ENCODE assay signal across 8 cellular contexts in genomic region chr2:132547089-132547687, GRCh38.
DNase-seq lines count a peak whose midpoint lies in the region; ATAC-seq and TF ChIP-seq lines count a peak whose summit lies in the region.

No MANE protein-coding gene starts in this region.

- peak in 1 of 10 experiments; percentile 4 for DNase-seq in CD4-positive, alpha-beta T cell
- peak; percentile 60 for DNase-seq in NCI-H1092 treated with DMSO at 0.1 percent for 48 hours (lab: John Stamatoyannopoulos, UW)
- peak; percentile 43 for DNase-seq in T1000 (lab: John Stamatoyannopoulos, UW)
- peak; percentile 46 to 89 (median 70) for DNase-seq in dorsolateral prefrontal cortex
- peak; percentile 65 to 76 for DNase-seq in lung microvascular endothelial cell (ENCODE audit: low read depth in 2 of 2)
- peak in 44 of 49 donors; percentile 2 to 80 (median 42) for DNase-seq in substantia nigra (lab: John Stamatoyannopoulos, UW)
- DNase-seq in posterior vena cava (ENCODE audit: low spot score) = no peak

- no peak overlapping the region for H3K4me3 Mint-ChIP-seq in CD4-positive, alpha-beta T cell

- POLR2A ChIA-PET in CD4-positive, alpha-beta T cell (lab: Charles Lee) = no interaction called here

- H3K27me3 Mint-ChIP-seq in CD4-positive, alpha-beta T cell = no peaks in the 10 kb centered on the region

- no peak overlapping the region for H3K27ac Mint-ChIP-seq in CD4-positive, alpha-beta T cell

- peak; percentile 20 for TF ChIP-seq CTCF in CD4-positive, alpha-beta T cell (IDR thresholded peaks at IDR 0.05)
- TF ChIP-seq CTCF in dorsolateral prefrontal cortex (IDR thresholded peaks at IDR 0.05 in 54 of 56, conservative IDR thresholded peaks at IDR 0.05 in 2 of 56; ENCODE audit: low read depth in 1 of 56, partially characterized antibody in 56 of 56) = peak; percentile 73 to 92 (median 83)

- CTCF ChIA-PET in CD4-positive, alpha-beta T cell (lab: Charles Lee) = no interaction called here

- H3K4me3 ChIP-seq in dorsolateral prefrontal cortex = no peak overlapping the region

- no peaks in the 10 kb centered on the region for H3K27me3 ChIP-seq in CD4-positive, alpha-beta T cell (ENCODE audit: control insufficient read depth, insufficient read depth, low read length)
- H3K27me3 ChIP-seq in dorsolateral prefrontal cortex = peaks cover 0 to 4% (median 0%) of the 10 kb centered on the region in 45 donors

- ATAC-seq in CD4-positive, alpha-beta T cell (ENCODE audit: poor library complexity) = no peak
- peak; percentile 59 for ATAC-seq in GM19397 (IDR thresholded peaks at IDR 0.05; ENCODE audit: unreplicated experiment)

- no peaks in the 10 kb centered on the region for H3K9me3 ChIP-seq in CD4-positive, alpha-beta T cell (ENCODE audit: control insufficient read depth, low read length)

- intact Hi-C loops in CD4-positive, alpha-beta T cell (cut with DNase I, micrococcal nuclease) = loop anchor here in 1 of 2 experiments (10.0 kb wide), 1 partner anchor 1238 kb away; no protein-coding TSS in a partner anchor
- intact Hi-C loops in dorsolateral prefrontal cortex (cut with DNase I) = loop anchor here (2.0 to 10.0 kb wide), 7 partner anchors 618 to 1298 kb away; partner anchors contain the start of gene NCKAP5 (in 1 of the 2)
- intact Hi-C loops in posterior vena cava (cut with DNase I) = no loop called here

- no peak overlapping the region for H3K27ac ChIP-seq in CD4-positive, alpha-beta T cell (ENCODE audit: low read depth, low read length)
- no peak overlapping the region for H3K27ac ChIP-seq in dorsolateral prefrontal cortex
- no peak overlapping the region for H3K27ac ChIP-seq in substantia nigra (ENCODE audit: low read depth, low read length, poor library complexity, severe bottlenecking)

- no peaks in the 10 kb centered on the region for H3K9me3 Mint-ChIP-seq in CD4-positive, alpha-beta T cell

- H3K4me1 Mint-ChIP-seq in CD4-positive, alpha-beta T cell (ENCODE audit: low read depth) = no peaks in the 10 kb centered on the region

- H3K36me3 Mint-ChIP-seq in CD4-positive, alpha-beta T cell (ENCODE audit: low read depth) = no peaks in the 10 kb centered on the region

Comparison
In these comparisons a context has a peak if more than half of its experiments do, and no peak if none do; other contexts are left out.
1. intact Hi-C loops: an anchor here in dorsolateral prefrontal cortex (2.0 to 10.0 kb wide); none called in posterior vena cava.